Comparison of ENCODE assay signal across 1 cellular context in genomic region chr14:91272341-91273272, GRCh38.
TF ChIP-seq lines count a peak whose summit lies in the region.

No MANE protein-coding gene starts in this region.

TF ChIP-seq in WTC11, 78 proteins besides CTCF, POLR2A, EP300 and RAD21 (continued from another document):
- no peak for TF ChIP-seq ZSCAN18 (CRISPR knock-in tag; IDR thresholded peaks at IDR 0.05)
- no peak for TF ChIP-seq JAZF1 (CRISPR knock-in tag; IDR thresholded peaks at IDR 0.05)
- TF ChIP-seq TP53 (CRISPR knock-in tag; IDR thresholded peaks at IDR 0.05): no peak
